ENCODE assay signal across 27 cellular contexts in genomic region chr15:64916365-64916764, GRCh38.
"Had no signal": no experiment of that assay in that cellular context is flagged by ENCODE, and none has a peak within 500 bp of the region (broad histone marks: within the 10 kb centered on the region; RNA-seq: fewer than 3 reads in every experiment).

No MANE protein-coding gene starts in this region.

- ATAC-seq: activated T-cell treated with anti-CD3 and anti-CD28 coated beads, Interleukin-2, amount 50 U/mL, for 72 hours; gastrocnemius medialis; left cardiac atrium; pancreas; psoas muscle; stimulated activated naive B cell treated with anti-CD40 and anti-IgM and Interleukin-4, amounts not matched to agents 10 μg/mL and 1 μg/mL and 100 μg/mL, for 72 hours; T-helper 17 cell had no signal

- DNase-seq: activated B cell treated with CpG ODN at 0.5 μM for 24 hours; activated CD4-positive, alpha-beta T cell treated with anti-CD3 and anti-CD28 coated beads, Interleukin-2, amount 50 U/mL, for 1 hour; activated gamma-delta T cell; activated naive CD4-positive, alpha-beta T cell treated with anti-CD3 and anti-CD28 coated beads, Interleukin-2, amount 10 ng/mL, durations not matched to agents 7 days and 5 days; activated T-cell treated with anti-CD3 and anti-CD28 coated beads for 4 hours; activated T-cell treated with anti-CD3 and anti-CD28 coated beads, Interleukin-2, amount 50 U/mL, for 72 hours; anterior cingulate cortex; cerebellar nuclear complex; colonic mucosa; effector CD8-positive, alpha-beta T cell; gastrocnemius medialis; glutamatergic neuron; left cardiac atrium; mammary epithelial cell; naive B cell; pancreas; psoas muscle; stimulated activated CD4-positive, alpha-beta T cell treated with anti-CD3 and anti-CD28 coated beads, Interleukin-1b, Interleukin-23, amount 100 ng/mL, for 48 hours; stimulated activated CD4-positive, alpha-beta T cell treated with anti-CD3 and anti-CD28 coated beads, Interleukin-4, amount 100 ng/mL, for 4 hours; stimulated activated CD8-positive, alpha-beta memory T cell treated with anti-CD3 and anti-CD28 coated beads, Interleukin-4, amount 100 ng/mL, for 48 hours; stimulated activated naive B cell treated with anti-CD40 and anti-IgM and Interleukin-4, amounts not matched to agents 10 μg/mL and 1 μg/mL and 100 μg/mL, for 72 hours; stomach; T-helper 17 cell; thyroid gland; upper lobe of left lung had no signal

- H3K4me1 ChIP-seq: colonic mucosa, gastrocnemius medialis, pancreas, psoas muscle had no signal

- H3K27me3 ChIP-seq: colonic mucosa, pancreas, thyroid gland, upper lobe of left lung had no signal

- H3K9me3 ChIP-seq: colonic mucosa, gastrocnemius medialis, pancreas, psoas muscle, stomach, thyroid gland, upper lobe of left lung had no signal

- H3K4me3 Mint-ChIP-seq: activated B cell treated with CpG ODN at 0.5 μM for 24 hours; activated naive CD4-positive, alpha-beta T cell treated with anti-CD3 and anti-CD28 coated beads, Interleukin-2, amount 10 ng/mL, durations not matched to agents 7 days and 5 days; activated T-cell treated with anti-CD3 and anti-CD28 coated beads, Interleukin-2, amount 50 U/mL, for 72 hours; mesothelial cell of epicardium; stimulated activated naive B cell treated with anti-CD40 and anti-IgM and Interleukin-4, amounts not matched to agents 10 μg/mL and 1 μg/mL and 100 μg/mL, for 72 hours; T-helper 17 cell had no signal

- H3K4me3 ChIP-seq: colonic mucosa, gastrocnemius medialis, pancreas, psoas muscle, smooth muscle cell, stomach, thyroid gland, upper lobe of left lung had no signal

- H3K36me3 Mint-ChIP-seq: mesothelial cell of epicardium, naive B cell had no signal

- H3K27ac Mint-ChIP-seq: activated B cell treated with CpG ODN at 0.5 μM for 24 hours; activated naive CD4-positive, alpha-beta T cell treated with anti-CD3 and anti-CD28 coated beads, Interleukin-2, amount 10 ng/mL, durations not matched to agents 7 days and 5 days; activated T-cell treated with anti-CD3 and anti-CD28 coated beads, Interleukin-2, amount 50 U/mL, for 72 hours; mesothelial cell of epicardium; T-helper 17 cell had no signal

- H3K9me3 Mint-ChIP-seq: activated B cell treated with CpG ODN at 0.5 μM for 24 hours; activated naive CD4-positive, alpha-beta T cell treated with anti-CD3 and anti-CD28 coated beads, Interleukin-2, amount 10 ng/mL, durations not matched to agents 7 days and 5 days; activated T-cell treated with anti-CD3 and anti-CD28 coated beads, Interleukin-2, amount 50 U/mL, for 72 hours; mesothelial cell of epicardium; naive B cell; stimulated activated naive B cell treated with anti-CD40 and anti-IgM and Interleukin-4, amounts not matched to agents 10 μg/mL and 1 μg/mL and 100 μg/mL, for 72 hours had no signal

- H3K4me2 ChIP-seq: smooth muscle cell had no signal

- H3K27ac ChIP-seq: colonic mucosa, gastrocnemius medialis, pancreas, psoas muscle, stomach, thyroid gland, upper lobe of left lung had no signal

- H3K36me3 ChIP-seq: colonic mucosa, gastrocnemius medialis, pancreas, stomach, thyroid gland, upper lobe of left lung had no signal
